Comparison of ENCODE assay signal across 9 cellular contexts in the genomic region with DNA sequence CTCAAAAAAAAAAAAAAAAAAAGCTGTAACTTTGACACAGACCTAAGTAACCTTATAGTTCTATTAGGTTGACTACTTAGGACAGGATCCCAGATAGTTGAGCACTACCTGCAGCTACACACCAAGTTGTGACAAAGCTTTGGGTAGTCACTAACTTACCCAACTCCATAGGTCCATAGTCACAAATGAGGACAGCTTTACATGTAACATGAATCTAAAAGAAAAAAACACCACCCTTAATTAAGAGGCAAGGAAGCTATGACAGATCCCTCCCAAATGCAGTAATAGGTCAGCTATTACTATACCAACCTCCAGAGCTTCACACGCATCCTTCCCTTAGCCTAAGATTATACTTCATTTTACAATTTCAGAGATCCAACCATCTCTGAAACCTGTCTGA. TPM values are rescaled to one million over a fixed set of nuclear protein-coding genes. Genes with fewer than 3 reads are reported as not detected.
A peak's percentile ranks its signal among the peaks of the same experiment; 100 is the strongest.
DNase-seq lines count a peak whose midpoint lies in the region; ATAC-seq and TF ChIP-seq lines count a peak whose summit lies in the region.
"Had no signal": no experiment of that assay in that cellular context is flagged by ENCODE, and none has a peak within 500 bp of the region (broad histone marks: within the 10 kb centered on the region; RNA-seq: fewer than 3 reads in every experiment).

No MANE protein-coding gene starts in this region.

- peaks cover 24% of the 10 kb centered on the region for H3K36me3 Mint-ChIP-seq in endothelial cell (ENCODE audit: low read depth, unreplicated experiment)

- peaks cover 29% of the 10 kb centered on the region for H3K4me1 Mint-ChIP-seq in endothelial cell (ENCODE audit: unreplicated experiment)

- TF ChIP-seq CTCF in GM12875 (IDR thresholded peaks at IDR 0.05; ENCODE audit: borderline replicate concordance, insufficient read depth, low read depth, low read length) (no peak), endothelial cell (IDR thresholded peaks at IDR 0.05; ENCODE audit: unreplicated experiment) (no peak), retinal pigment epithelial cell (conservative IDR thresholded peaks at IDR 0.05; ENCODE audit: low read depth, low read length) (no peak)

- peak overlapping the region; percentile 50 for H3K27ac Mint-ChIP-seq in endothelial cell (ENCODE audit: unreplicated experiment)

- peak overlapping the region; percentile 34 for H3K4me3 Mint-ChIP-seq in endothelial cell (ENCODE audit: unreplicated experiment)

- ATAC-seq in GM21390 (IDR thresholded peaks at IDR 0.05; ENCODE audit: unreplicated experiment): no peak
- no peak for ATAC-seq in HG03139 (IDR thresholded peaks at IDR 0.05; ENCODE audit: unreplicated experiment)

- DNase-seq in RKO (ENCODE audit: low spot score): peak; percentile 53
- no peak for DNase-seq in endothelial cell (ENCODE audit: low spot score)
- no peak for DNase-seq in retinal pigment epithelial cell (ENCODE audit: low read depth)
- DNase-seq in NCI-H82 (lab: John Stamatoyannopoulos, UW): no peak
- DNase-seq: NCI-H510A; stimulated activated CD4-positive, alpha-beta T cell treated with anti-CD3 and anti-CD28 coated beads, Interleukin-4, amount 100 ng/mL, for 1 hour had no signal

- H3K27me3 Mint-ChIP-seq in endothelial cell (ENCODE audit: unreplicated experiment): peaks cover 8% of the 10 kb centered on the region

- no peaks in the 10 kb centered on the region for H3K9me3 Mint-ChIP-seq in endothelial cell (ENCODE audit: unreplicated experiment)

- H3K4me3 ChIP-seq in GM12875 (ENCODE audit: low read depth, low read length) (peak overlapping the region; percentile 66), retinal pigment epithelial cell (ENCODE audit: low read length) (peak overlapping the region; percentile 98)

RNA-seq across cellular contexts. Expression of gene RAB42, which starts 12.7 kb away (rescaled TPM):
- not detected for total RNA-seq in endothelial cell (ENCODE audit: unreplicated experiment)

RNA-seq across cellular contexts. Expression of gene TRNAU1AP, which starts 26.5 kb away (rescaled TPM):
- 39.6 TPM for total RNA-seq in endothelial cell (ENCODE audit: unreplicated experiment)
